ENCODE assay signal across 8 cellular contexts in the genomic region with DNA sequence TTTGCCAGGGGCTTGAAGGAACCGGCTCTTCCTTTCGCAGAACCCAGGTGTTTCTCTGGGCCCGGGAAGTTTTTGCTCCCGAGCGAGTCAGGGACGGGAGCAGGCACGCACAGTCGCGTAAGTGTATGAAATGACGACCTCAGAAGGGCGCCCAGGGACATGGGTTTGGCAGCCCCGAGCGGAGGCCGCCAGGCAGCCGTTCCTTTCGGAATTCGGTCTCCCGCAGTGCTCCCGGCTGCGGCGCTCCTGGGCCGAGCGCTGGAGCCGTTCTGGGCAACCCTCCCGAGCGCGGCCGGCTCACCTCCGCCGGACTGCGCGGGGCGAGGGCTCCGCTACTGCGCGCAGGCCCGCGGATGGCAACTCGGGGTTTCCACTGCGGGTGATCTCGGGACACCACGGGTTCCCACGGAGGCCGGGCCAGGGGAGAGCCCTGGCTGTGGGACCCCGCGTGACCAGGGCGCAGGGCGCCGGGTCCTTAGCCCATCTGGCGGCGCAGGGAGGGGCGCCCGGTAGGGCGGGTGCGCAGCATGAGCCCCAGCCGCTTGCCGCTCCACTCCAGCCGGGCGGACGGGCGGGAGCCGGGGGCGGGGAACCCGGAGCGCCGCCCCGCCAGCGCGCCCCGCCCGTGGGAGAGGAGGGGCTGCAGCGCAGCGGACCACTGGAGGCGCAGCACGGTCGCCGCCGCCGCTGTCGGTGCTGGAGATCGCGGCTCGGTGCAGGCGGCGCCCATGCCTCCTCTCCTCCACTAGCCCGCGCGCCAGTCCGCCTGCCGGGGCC. TPM values are rescaled to one million over a fixed set of nuclear protein-coding genes. Genes with fewer than 3 reads are reported as not detected.
A peak's percentile ranks its signal among the peaks of the same experiment; 100 is the strongest.
DNase-seq lines count a peak whose midpoint lies in the region; ATAC-seq lines count a peak whose summit lies in the region.

Gene OSBPL6 (plus strand): TSS at position 690 of the 777 bp plus-strand sequence. CDS start 111,673 bp downstream, outside the sequence.

- peak; percentile 86 for ATAC-seq in GM19035 (IDR thresholded peaks at IDR 0.05; ENCODE audit: unreplicated experiment)
- peak; percentile 93 for ATAC-seq in HG03196 (IDR thresholded peaks at IDR 0.05; ENCODE audit: unreplicated experiment)
- peak; percentile 88 for ATAC-seq in effector memory CD8-positive, alpha-beta T cell (replicated peaks)
- ATAC-seq in memory B cell (ENCODE audit: low read depth) = peak; percentile 86

- intact Hi-C loops in activated CD4-positive, alpha-beta memory T cell treated with anti-CD3 and anti-CD28 coated beads for 36 hours (cut with micrococcal nuclease) = loop anchor here (2.0 to 10.0 kb wide), 3 partner anchors 81 to 257 kb away; partner anchors contain the start of genes PJVK, PRKRA and RBM45

- H3K4me3 Mint-ChIP-seq in activated CD4-positive, alpha-beta memory T cell treated with anti-CD3 and anti-CD28 coated beads for 36 hours = peak within 1 kb of the TSS; percentile 66
- H3K4me3 Mint-ChIP-seq in effector memory CD8-positive, alpha-beta T cell = peak within 1 kb of the TSS; percentile 71 to 74
- H3K4me3 Mint-ChIP-seq in memory B cell = peak within 1 kb of the TSS; percentile 70

- DNase-seq in AML-193 (lab: John Stamatoyannopoulos, UW) (peak; percentile 24 to 61), NCI-H510A (lab: John Stamatoyannopoulos, UW) (peak; percentile 94), memory B cell (ENCODE audit: low spot score in 2 of 2) (peak; percentile 35 to 37)
- peak; percentile 74 for DNase-seq in activated CD4-positive, alpha-beta memory T cell treated with anti-CD3 and anti-CD28 coated beads for 36 hours
- peak; percentile 15 to 35 (median 17) for DNase-seq in effector memory CD8-positive, alpha-beta T cell
- peak in 2 of 3 experiments; percentile 19 to 30 for DNase-seq in stimulated activated CD4-positive, alpha-beta T cell treated with anti-CD3 and anti-CD28 coated beads, TNF-alpha, amount 100 ng/mL, for 4 hours (ENCODE audit: low read depth in 3 of 3)

- POLR2A ChIA-PET in activated CD4-positive, alpha-beta memory T cell treated with anti-CD3 and anti-CD28 coated beads for 36 hours (lab: Charles Lee) = interaction anchor here (0.6 kb wide), 1 partner anchor 1835 kb away, joined by 3 read pairs; no protein-coding TSS in a partner anchor

- H3K27ac Mint-ChIP-seq in activated CD4-positive, alpha-beta memory T cell treated with anti-CD3 and anti-CD28 coated beads for 36 hours = no peak within 1 kb of the TSS
- H3K27ac Mint-ChIP-seq in effector memory CD8-positive, alpha-beta T cell = no peak within 1 kb of the TSS
- no peak within 1 kb of the TSS for H3K27ac Mint-ChIP-seq in memory B cell

- H3K27me3 Mint-ChIP-seq in activated CD4-positive, alpha-beta memory T cell treated with anti-CD3 and anti-CD28 coated beads for 36 hours = peaks cover 51% of the 10 kb centered on the region
- peaks cover 45 to 72% of the 10 kb centered on the region in 2 donors for H3K27me3 Mint-ChIP-seq in effector memory CD8-positive, alpha-beta T cell
- H3K27me3 Mint-ChIP-seq in memory B cell = peaks cover 17% of the 10 kb centered on the region

- peaks cover 9% of the 10 kb centered on the region for H3K4me1 Mint-ChIP-seq in activated CD4-positive, alpha-beta memory T cell treated with anti-CD3 and anti-CD28 coated beads for 36 hours (ENCODE audit: low read depth)
- H3K4me1 Mint-ChIP-seq in effector memory CD8-positive, alpha-beta T cell (ENCODE audit: low read depth in 2 of 2) = peaks cover 4 to 8% of the 10 kb centered on the region in 2 donors
- peaks cover 12% of the 10 kb centered on the region for H3K4me1 Mint-ChIP-seq in memory B cell

- no peaks in the 10 kb centered on the region for H3K9me3 Mint-ChIP-seq in activated CD4-positive, alpha-beta memory T cell treated with anti-CD3 and anti-CD28 coated beads for 36 hours
- no peaks in the 10 kb centered on the region for H3K9me3 Mint-ChIP-seq in effector memory CD8-positive, alpha-beta T cell
- no peaks in the 10 kb centered on the region for H3K9me3 Mint-ChIP-seq in memory B cell

- no peaks in the 10 kb centered on the region for H3K36me3 Mint-ChIP-seq in activated CD4-positive, alpha-beta memory T cell treated with anti-CD3 and anti-CD28 coated beads for 36 hours
- peaks cover 4% of the 10 kb centered on the region for H3K36me3 Mint-ChIP-seq in effector memory CD8-positive, alpha-beta T cell (ENCODE audit: insufficient read depth)
- no peaks in the 10 kb centered on the region for H3K36me3 Mint-ChIP-seq in memory B cell

- CTCF ChIA-PET in activated CD4-positive, alpha-beta memory T cell treated with anti-CD3 and anti-CD28 coated beads for 36 hours (lab: Charles Lee) = no interaction called here

RNA-seq across cellular contexts. Expression of gene OSBPL6, which starts in this region (rescaled TPM):
- total RNA-seq in activated CD4-positive, alpha-beta memory T cell treated with anti-CD3 and anti-CD28 coated beads for 36 hours = 1 to 10 TPM; 1.5 to 1.9 TPM

Comparison
In these comparisons a context has a peak if more than half of its experiments do, and no peak if none do; other contexts are left out.
1. Peak in every context shown above with its lines: DNase-seq and ATAC-seq.
2. DNase-seq: peak in every context shown above with its lines; median percentile 94 in NCI-H510A; 74 in activated CD4-positive, alpha-beta memory T cell treated with anti-CD3 and anti-CD28 coated beads for 36 hours; 42 in AML-193; 36 in memory B cell; 24 in stimulated activated CD4-positive, alpha-beta T cell treated with anti-CD3 and anti-CD28 coated beads, TNF-alpha, amount 100 ng/mL, for 4 hours; 17 in effector memory CD8-positive, alpha-beta T cell.